1 cellular context compared by ENCODE assay signal in the genomic region with DNA sequence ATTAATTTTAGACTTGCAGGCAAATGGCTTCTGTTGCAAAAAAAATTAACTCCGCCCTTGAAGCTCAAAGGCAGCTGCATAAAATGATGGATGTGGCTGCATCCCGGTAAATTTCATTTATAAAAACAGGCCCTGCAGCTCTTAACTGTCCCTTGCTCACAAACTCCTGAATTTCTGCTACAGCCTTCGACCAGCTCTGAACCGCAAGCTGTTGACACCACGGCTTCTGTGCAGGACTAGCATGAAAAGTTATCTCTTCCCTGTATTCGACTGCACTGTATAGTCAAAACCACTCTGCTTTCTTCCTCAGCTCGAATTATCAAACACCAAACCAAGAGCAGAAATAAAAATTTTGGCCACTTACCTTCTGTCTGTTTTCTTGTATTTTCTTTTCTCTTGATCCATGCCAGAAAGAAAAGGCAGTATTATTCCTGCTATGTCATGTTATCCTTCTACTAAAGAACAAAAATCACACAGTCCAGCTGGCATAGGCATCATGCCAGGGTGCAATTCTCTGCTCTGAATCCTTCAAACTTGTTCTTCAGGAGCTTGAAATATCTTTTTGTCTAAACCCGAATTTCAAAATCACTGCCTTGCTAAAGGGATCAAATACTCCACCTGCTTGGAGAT.
TF ChIP-seq lines count a peak whose summit lies in the region.

No MANE protein-coding gene starts in this region.

TF ChIP-seq in WTC11, 78 proteins besides CTCF, POLR2A, EP300 and RAD21 (continued from another document):
- TF ChIP-seq, protein P1, sequence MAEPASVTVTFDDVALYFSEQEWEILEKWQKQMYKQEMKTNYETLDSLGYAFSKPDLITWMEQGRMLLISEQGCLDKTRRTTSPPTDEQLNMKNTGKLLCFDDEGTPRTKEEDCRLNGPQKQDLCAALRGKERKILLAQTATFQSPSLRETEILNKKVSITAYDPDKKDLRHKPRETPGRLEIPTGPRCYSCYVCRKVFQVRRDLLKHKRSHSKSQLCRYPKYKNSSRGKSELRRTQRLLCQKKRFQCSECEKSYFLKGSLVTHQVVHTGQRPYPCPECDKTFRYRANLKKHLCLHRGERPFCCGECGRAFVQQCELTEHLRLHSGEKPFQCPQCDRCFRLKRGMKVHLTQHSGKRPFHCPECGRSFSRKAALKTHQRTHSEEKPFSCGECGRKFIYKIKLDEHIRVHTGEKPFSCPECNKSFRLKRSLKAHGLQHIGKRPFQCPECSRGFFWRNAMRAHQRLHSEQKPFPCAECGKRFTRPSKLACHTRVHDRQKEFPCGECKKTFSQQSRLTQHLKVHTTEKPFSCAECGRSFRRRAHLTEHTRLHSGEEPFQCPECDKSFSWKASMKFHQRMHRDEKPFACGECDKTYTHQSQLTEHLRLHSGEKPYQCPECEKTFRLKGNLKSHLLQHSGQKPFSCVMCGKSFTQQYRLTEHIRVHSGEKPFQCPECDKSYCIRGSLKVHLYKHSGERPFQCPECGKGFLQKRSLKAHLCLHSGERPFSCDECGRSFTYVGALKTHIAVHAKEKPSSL (CRISPR knock-in tag; conservative IDR thresholded peaks at IDR 0.05) = no peak
- TF ChIP-seq SMAD3 (CRISPR knock-in tag; IDR thresholded peaks at IDR 0.05; ENCODE audit: borderline replicate concordance) (no peak), MXD4 (CRISPR knock-in tag; IDR thresholded peaks at IDR 0.05; ENCODE audit: borderline replicate concordance) (no peak)
- TF ChIP-seq, protein P2, sequence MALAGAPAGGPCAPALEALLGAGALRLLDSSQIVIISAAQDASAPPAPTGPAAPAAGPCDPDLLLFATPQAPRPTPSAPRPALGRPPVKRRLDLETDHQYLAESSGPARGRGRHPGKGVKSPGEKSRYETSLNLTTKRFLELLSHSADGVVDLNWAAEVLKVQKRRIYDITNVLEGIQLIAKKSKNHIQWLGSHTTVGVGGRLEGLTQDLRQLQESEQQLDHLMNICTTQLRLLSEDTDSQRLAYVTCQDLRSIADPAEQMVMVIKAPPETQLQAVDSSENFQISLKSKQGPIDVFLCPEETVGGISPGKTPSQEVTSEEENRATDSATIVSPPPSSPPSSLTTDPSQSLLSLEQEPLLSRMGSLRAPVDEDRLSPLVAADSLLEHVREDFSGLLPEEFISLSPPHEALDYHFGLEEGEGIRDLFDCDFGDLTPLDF (CRISPR knock-in tag; IDR thresholded peaks at IDR 0.05) = no peak
- TF ChIP-seq, protein P3, sequence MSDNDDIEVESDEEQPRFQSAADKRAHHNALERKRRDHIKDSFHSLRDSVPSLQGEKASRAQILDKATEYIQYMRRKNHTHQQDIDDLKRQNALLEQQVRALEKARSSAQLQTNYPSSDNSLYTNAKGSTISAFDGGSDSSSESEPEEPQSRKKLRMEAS (CRISPR knock-in tag; IDR thresholded peaks at IDR 0.05) = no peak
